ENCODE assay signal across 15 cellular contexts in the genomic region with DNA sequence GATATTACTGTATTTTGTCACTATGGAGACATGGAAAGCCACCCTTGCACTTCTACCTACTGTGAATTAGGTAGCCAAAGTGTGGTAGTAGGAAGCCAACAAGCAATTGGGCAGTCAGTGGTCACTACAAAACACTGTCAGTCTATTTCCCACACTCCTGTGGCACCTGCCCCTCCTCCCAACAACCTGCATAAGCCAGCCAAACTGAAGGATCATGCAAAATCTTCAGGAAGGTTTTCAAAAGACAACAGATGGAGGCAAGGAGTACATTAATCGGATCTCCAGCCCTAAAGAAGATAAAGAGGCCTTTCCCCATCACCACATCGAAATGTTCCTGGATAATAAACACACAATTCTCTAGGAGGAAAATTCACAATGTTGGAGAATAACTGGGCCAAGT. TPM values are rescaled to one million over a fixed set of nuclear protein-coding genes. Genes with fewer than 3 reads are reported as not detected.
DNase-seq lines count a peak whose midpoint lies in the region; ATAC-seq and TF ChIP-seq lines count a peak whose summit lies in the region.
"Had no signal": no experiment of that assay in that cellular context is flagged by ENCODE, and none has a peak within 500 bp of the region (broad histone marks: within the 10 kb centered on the region; RNA-seq: fewer than 3 reads in every experiment).

No MANE protein-coding gene starts in this region.

- peaks cover 27% of the 10 kb centered on the region for H3K4me1 ChIP-seq in neural progenitor cell

- no peak overlapping the region for H3K9ac ChIP-seq in neural progenitor cell

- no peak overlapping the region for H3K27ac Mint-ChIP-seq in neural progenitor cell
- no peak overlapping the region for H3K27ac Mint-ChIP-seq in activated naive CD8-positive, alpha-beta T cell treated with anti-CD3 and anti-CD28 coated beads for 36 hours
- H3K27ac Mint-ChIP-seq in natural killer cell treated with Interleukin-12 subunit alpha and Interleukin-12 subunit beta and Interleukin-15 and Interleukin-18, amount 100 ng/mL, for 72 hours = no peak overlapping the region
- H3K27ac Mint-ChIP-seq: CD14-positive monocyte; CD8-positive, alpha-beta T cell had no signal

- no peak overlapping the region for H3K4me3 ChIP-seq in neural progenitor cell

- peaks cover 8% of the 10 kb centered on the region for H3K79me2 ChIP-seq in neural progenitor cell (ENCODE audit: low read depth)

- H2AFZ ChIP-seq in neural progenitor cell (replicated peaks) = no peak overlapping the region

- H3K36me3 Mint-ChIP-seq in neural progenitor cell = peaks cover 2% of the 10 kb centered on the region
- peaks cover 1% of the 10 kb centered on the region for H3K36me3 Mint-ChIP-seq in activated naive CD8-positive, alpha-beta T cell treated with anti-CD3 and anti-CD28 coated beads for 36 hours
- H3K36me3 Mint-ChIP-seq in natural killer cell treated with Interleukin-12 subunit alpha and Interleukin-12 subunit beta and Interleukin-15 and Interleukin-18, amount 100 ng/mL, for 72 hours = no peaks in the 10 kb centered on the region
- H3K36me3 Mint-ChIP-seq: CD14-positive monocyte had no signal

- H3K36me3 ChIP-seq in neural progenitor cell = no peaks in the 10 kb centered on the region

- H3K27me3 Mint-ChIP-seq in neural progenitor cell (ENCODE audit: insufficient read depth, low read depth) = no peaks in the 10 kb centered on the region
- H3K27me3 Mint-ChIP-seq in activated naive CD8-positive, alpha-beta T cell treated with anti-CD3 and anti-CD28 coated beads for 36 hours = no peaks in the 10 kb centered on the region
- H3K27me3 Mint-ChIP-seq in natural killer cell treated with Interleukin-12 subunit alpha and Interleukin-12 subunit beta and Interleukin-15 and Interleukin-18, amount 100 ng/mL, for 72 hours = no peaks in the 10 kb centered on the region

- H3K27ac ChIP-seq in neural progenitor cell = no peak overlapping the region
- H3K27ac ChIP-seq: 22Rv1, HL-60 had no signal

- H3K27me3 ChIP-seq in neural progenitor cell = no peaks in the 10 kb centered on the region

- H3K4me2 ChIP-seq in neural progenitor cell = peak overlapping the region; percentile 54

- DNase-seq in D341Med (ENCODE audit: low spot score) (peak; percentile 58), NCI-H524 treated with DMSO at 0.1 percent for 48 hours (lab: John Stamatoyannopoulos, UW) (peak; percentile 33), cerebellar cortex (ENCODE audit: low spot score) (peak; percentile 41), neural progenitor cell (ENCODE audit: low spot score) (no peak), GOT3 (lab: John Stamatoyannopoulos, UW) (no peak)
- DNase-seq in activated naive CD4-positive, alpha-beta T cell treated with anti-CD3 and anti-CD28 coated beads, Interleukin-2, amount 50 U/mL, for 16 hours = no peak
- no peak for DNase-seq in activated naive CD8-positive, alpha-beta T cell treated with anti-CD3 and anti-CD28 coated beads for 36 hours
- no peak for DNase-seq in natural killer cell treated with Interleukin-12 subunit alpha and Interleukin-12 subunit beta and Interleukin-15 and Interleukin-18, amount 100 ng/mL, for 72 hours (ENCODE audit: low spot score)
- DNase-seq: CD8-positive, alpha-beta T cell; COR-L47; DMS53 had no signal

- H4K20me1 ChIP-seq in neural progenitor cell (ENCODE audit: low read depth) = peaks cover 18% of the 10 kb centered on the region

- no peaks in the 10 kb centered on the region for H3F3A ChIP-seq in neural progenitor cell (ENCODE audit: low read depth)

- H3K9me3 ChIP-seq in neural progenitor cell (ENCODE audit: low read depth) = no peaks in the 10 kb centered on the region

- no peaks in the 10 kb centered on the region for H3K9me3 Mint-ChIP-seq in neural progenitor cell
- no peaks in the 10 kb centered on the region for H3K9me3 Mint-ChIP-seq in activated naive CD8-positive, alpha-beta T cell treated with anti-CD3 and anti-CD28 coated beads for 36 hours
- no peaks in the 10 kb centered on the region for H3K9me3 Mint-ChIP-seq in natural killer cell treated with Interleukin-12 subunit alpha and Interleukin-12 subunit beta and Interleukin-15 and Interleukin-18, amount 100 ng/mL, for 72 hours
- H3K9me3 Mint-ChIP-seq: CD14-positive monocyte; CD8-positive, alpha-beta T cell had no signal

- no peak for ATAC-seq in natural killer cell treated with Interleukin-12 subunit alpha and Interleukin-12 subunit beta and Interleukin-15 and Interleukin-18, amount 100 ng/mL, for 72 hours
- ATAC-seq: CD8-positive, alpha-beta T cell; HCT116 had no signal

- H3K4me3 Mint-ChIP-seq in neural progenitor cell = no peak overlapping the region
- no peak overlapping the region for H3K4me3 Mint-ChIP-seq in activated naive CD8-positive, alpha-beta T cell treated with anti-CD3 and anti-CD28 coated beads for 36 hours
- H3K4me3 Mint-ChIP-seq in natural killer cell treated with Interleukin-12 subunit alpha and Interleukin-12 subunit beta and Interleukin-15 and Interleukin-18, amount 100 ng/mL, for 72 hours = no peak overlapping the region
- H3K4me3 Mint-ChIP-seq: CD8-positive, alpha-beta T cell had no signal

- TF ChIP-seq CTCF in neural progenitor cell (IDR thresholded peaks at IDR 0.05) = no peak

- peaks cover 11% of the 10 kb centered on the region for H3K4me1 Mint-ChIP-seq in neural progenitor cell
- peaks cover 2% of the 10 kb centered on the region for H3K4me1 Mint-ChIP-seq in activated naive CD8-positive, alpha-beta T cell treated with anti-CD3 and anti-CD28 coated beads for 36 hours
- peaks cover 5 to 6% of the 10 kb centered on the region in 2 donors for H3K4me1 Mint-ChIP-seq in natural killer cell treated with Interleukin-12 subunit alpha and Interleukin-12 subunit beta and Interleukin-15 and Interleukin-18, amount 100 ng/mL, for 72 hours (ENCODE audit: low read depth in 2 of 2)
- H3K4me1 Mint-ChIP-seq: CD14-positive monocyte had no signal

RNA-seq across cellular contexts. Expression of gene POMGNT2, which starts 11.9 kb away (rescaled TPM):
- total RNA-seq in neural progenitor cell (ENCODE audit: low replicate concordance) = 13.2 and 28.8 TPM in 2 replicates
- 10 to 100 TPM; 12.1 to 13.3 TPM for total RNA-seq in activated naive CD8-positive, alpha-beta T cell treated with anti-CD3 and anti-CD28 coated beads for 36 hours
- total RNA-seq in natural killer cell treated with Interleukin-12 subunit alpha and Interleukin-12 subunit beta and Interleukin-15 and Interleukin-18, amount 100 ng/mL, for 72 hours = 1 to 10 TPM; 6.2 to 7.4 TPM

Comparison
In these comparisons a context has a peak if more than half of its experiments do, and no peak if none do; other contexts are left out.
1. DNase-seq: peak in D341Med (single experiment), NCI-H524 treated with DMSO at 0.1 percent for 48 hours (single experiment) and cerebellar cortex (single experiment); none in neural progenitor cell (single experiment), activated naive CD4-positive, alpha-beta T cell treated with anti-CD3 and anti-CD28 coated beads, Interleukin-2, amount 50 U/mL, for 16 hours (single experiment), activated naive CD8-positive, alpha-beta T cell treated with anti-CD3 and anti-CD28 coated beads for 36 hours (single experiment), GOT3 (single experiment) and natural killer cell treated with Interleukin-12 subunit alpha and Interleukin-12 subunit beta and Interleukin-15 and Interleukin-18, amount 100 ng/mL, for 72 hours (single experiment).